In genomic region chr15:38631126-38632075, GRCh38 we compare ENCODE assay signal across 13 cellular contexts.
DNase-seq lines count a peak whose midpoint lies in the region; ATAC-seq and TF ChIP-seq lines count a peak whose summit lies in the region.
"Had no signal": no experiment of that assay in that cellular context is flagged by ENCODE, and none has a peak within 500 bp of the region (broad histone marks: within the 10 kb centered on the region; RNA-seq: fewer than 3 reads in every experiment).

No MANE protein-coding gene starts in this region.

- DNase-seq in activated T-cell treated with anti-CD3 and anti-CD28 coated beads, Interleukin-2, amount 50 U/mL, for 24 hours, result no peak
- DNase-seq in activated T-cell treated with anti-CD3 and anti-CD28 coated beads, Interleukin-2, amount 50 U/mL, for 48 hours, result no peak
- DNase-seq in renal cortical epithelial cell (ENCODE audit: low read depth), result peak; percentile 53
- no peak for DNase-seq in vagina (ENCODE audit: extremely low spot score in 2 of 2)
- DNase-seq in brain microvascular endothelial cell, result no peak
- DNase-seq: lower lobe of right lung had no signal

- H3K27ac Mint-ChIP-seq in activated T-cell treated with anti-CD3 and anti-CD28 coated beads, Interleukin-2, amount 50 U/mL, for 24 hours, result peak overlapping the region; percentile 89
- peak overlapping the region; percentile 66 for H3K27ac Mint-ChIP-seq in T-helper 1 cell treated with Interleukin-12 subunit alpha and Interleukin-12 subunit beta and Interleukin-4 antibody, amounts not matched to agents 30 μg/mL and 1 μg/mL, for 36 hours
- H3K27ac Mint-ChIP-seq: GM23338 had no signal

- H3K4me3 ChIP-seq in vagina (no peak overlapping the region), brain microvascular endothelial cell (ENCODE audit: low read depth, low read length) (no peak overlapping the region)
- H3K4me3 ChIP-seq: GM23338, lower lobe of right lung, SJSA1, tibial nerve had no signal

- in situ Hi-C loops in brain microvascular endothelial cell (cut with HindIII; ENCODE audit: low pct_ligation_motif_present, low sequenced_read_pairs), result no loop called here

- H3K36me3 Mint-ChIP-seq in activated T-cell treated with anti-CD3 and anti-CD28 coated beads, Interleukin-2, amount 50 U/mL, for 24 hours (ENCODE audit: low read depth), result no peaks in the 10 kb centered on the region
- peaks cover 2% of the 10 kb centered on the region for H3K36me3 Mint-ChIP-seq in T-helper 1 cell treated with Interleukin-12 subunit alpha and Interleukin-12 subunit beta and Interleukin-4 antibody, amounts not matched to agents 30 μg/mL and 1 μg/mL, for 36 hours (ENCODE audit: low read depth)

- H3K9me3 ChIP-seq in vagina, result no peaks in the 10 kb centered on the region
- H3K9me3 ChIP-seq: lower lobe of right lung, SJSA1, tibial nerve had no signal

- no peaks in the 10 kb centered on the region for H3K36me3 ChIP-seq in vagina
- no peaks in the 10 kb centered on the region for H3K36me3 ChIP-seq in brain microvascular endothelial cell (replicated peaks)
- H3K36me3 ChIP-seq: lower lobe of right lung, SJSA1, tibial nerve had no signal

- H3K27me3 Mint-ChIP-seq in activated T-cell treated with anti-CD3 and anti-CD28 coated beads, Interleukin-2, amount 50 U/mL, for 24 hours, result no peaks in the 10 kb centered on the region
- H3K27me3 Mint-ChIP-seq in T-helper 1 cell treated with Interleukin-12 subunit alpha and Interleukin-12 subunit beta and Interleukin-4 antibody, amounts not matched to agents 30 μg/mL and 1 μg/mL, for 36 hours (ENCODE audit: low read depth), result no peaks in the 10 kb centered on the region

- TF ChIP-seq POLR2A in vagina (IDR thresholded peaks at IDR 0.05), result no peak

- TF ChIP-seq CTCF in vagina (IDR thresholded peaks at IDR 0.05) (no peak), brain microvascular endothelial cell (IDR thresholded peaks at IDR 0.05; ENCODE audit: low read depth, low read length, missing control alignments) (no peak)

- H3K27me3 ChIP-seq in vagina, result no peaks in the 10 kb centered on the region
- peaks cover 8% of the 10 kb centered on the region for H3K27me3 ChIP-seq in brain microvascular endothelial cell (replicated peaks)
- H3K27me3 ChIP-seq: SJSA1, tibial nerve had no signal

- H3K4me3 Mint-ChIP-seq in activated T-cell treated with anti-CD3 and anti-CD28 coated beads, Interleukin-2, amount 50 U/mL, for 24 hours, result peak overlapping the region; percentile 1
- H3K4me3 Mint-ChIP-seq in T-helper 1 cell treated with Interleukin-12 subunit alpha and Interleukin-12 subunit beta and Interleukin-4 antibody, amounts not matched to agents 30 μg/mL and 1 μg/mL, for 36 hours, result no peak overlapping the region
- H3K4me3 Mint-ChIP-seq: GM23338, nephron had no signal

- H3K27ac ChIP-seq in vagina (no peak overlapping the region), brain microvascular endothelial cell (no peak overlapping the region)
- H3K27ac ChIP-seq: lower lobe of right lung, SJSA1, tibial nerve had no signal

- no peaks in the 10 kb centered on the region for H3K4me1 ChIP-seq in vagina
- H3K4me1 ChIP-seq: lower lobe of right lung, SJSA1, tibial nerve had no signal

- no peaks in the 10 kb centered on the region for H3K9me3 Mint-ChIP-seq in activated T-cell treated with anti-CD3 and anti-CD28 coated beads, Interleukin-2, amount 50 U/mL, for 24 hours
- no peaks in the 10 kb centered on the region for H3K9me3 Mint-ChIP-seq in T-helper 1 cell treated with Interleukin-12 subunit alpha and Interleukin-12 subunit beta and Interleukin-4 antibody, amounts not matched to agents 30 μg/mL and 1 μg/mL, for 36 hours
- H3K9me3 Mint-ChIP-seq: GM23338, nephron had no signal

- peak; percentile 51 for ATAC-seq in GM21619 (IDR thresholded peaks at IDR 0.05; ENCODE audit: unreplicated experiment)
- ATAC-seq in GM21737 (IDR thresholded peaks at IDR 0.05; ENCODE audit: unreplicated experiment), result no peak
- ATAC-seq: GM23338, lower lobe of right lung had no signal

- H3K4me1 Mint-ChIP-seq in activated T-cell treated with anti-CD3 and anti-CD28 coated beads, Interleukin-2, amount 50 U/mL, for 24 hours (ENCODE audit: low read depth), result peaks cover 61% of the 10 kb centered on the region
- H3K4me1 Mint-ChIP-seq in T-helper 1 cell treated with Interleukin-12 subunit alpha and Interleukin-12 subunit beta and Interleukin-4 antibody, amounts not matched to agents 30 μg/mL and 1 μg/mL, for 36 hours (ENCODE audit: low read depth), result peaks cover 28% of the 10 kb centered on the region
- H3K4me1 Mint-ChIP-seq: GM23338 had no signal

- intact Hi-C loops in vagina (cut with DNase I), result no loop called here
